ENCODE assay signal across 1 cellular context in the genomic region with DNA sequence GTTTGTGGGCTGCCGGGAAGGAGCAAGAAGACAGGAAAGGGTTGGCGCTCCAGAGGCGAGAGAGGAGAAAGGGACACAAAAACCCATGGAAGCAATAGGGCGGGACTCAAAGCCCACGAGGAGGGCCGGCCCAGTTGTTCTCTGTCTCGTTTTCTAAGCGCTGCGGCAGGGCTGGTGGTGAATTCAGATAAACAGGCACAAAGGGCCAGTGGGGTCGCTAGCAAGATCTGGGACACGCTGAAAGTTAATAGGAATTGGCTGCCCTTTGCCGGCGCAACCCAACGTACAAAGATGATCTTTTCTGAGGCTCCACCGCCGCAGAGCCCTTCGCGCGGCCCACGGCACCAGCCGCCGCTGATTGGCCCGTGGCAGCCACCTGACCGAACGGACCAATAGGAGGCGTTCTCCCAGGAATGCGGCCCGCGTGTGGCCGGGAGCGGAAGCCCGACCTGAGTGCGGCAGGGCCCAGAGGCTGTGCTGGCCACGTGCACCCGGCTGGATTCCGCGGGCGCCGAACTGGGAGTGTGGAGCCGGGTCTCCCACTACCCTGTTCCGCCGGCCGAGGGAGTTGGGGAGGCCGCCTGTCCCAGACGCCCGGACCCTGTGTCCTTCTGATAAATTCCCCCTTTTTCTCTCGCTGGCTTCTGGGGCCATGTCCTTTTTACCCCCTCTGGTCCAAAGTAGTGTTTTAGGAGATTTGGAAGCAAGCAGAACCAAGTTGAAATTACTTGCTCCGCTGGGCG.
A peak's percentile ranks its signal among the peaks of the same experiment; 100 is the strongest.
TF ChIP-seq lines count a peak whose summit lies in the region.

No MANE protein-coding gene starts in this region.

TF ChIP-seq in WTC11, 78 proteins besides CTCF, POLR2A, EP300 and RAD21 (continued from another document and continues in another):
- TF ChIP-seq, protein P1, sequence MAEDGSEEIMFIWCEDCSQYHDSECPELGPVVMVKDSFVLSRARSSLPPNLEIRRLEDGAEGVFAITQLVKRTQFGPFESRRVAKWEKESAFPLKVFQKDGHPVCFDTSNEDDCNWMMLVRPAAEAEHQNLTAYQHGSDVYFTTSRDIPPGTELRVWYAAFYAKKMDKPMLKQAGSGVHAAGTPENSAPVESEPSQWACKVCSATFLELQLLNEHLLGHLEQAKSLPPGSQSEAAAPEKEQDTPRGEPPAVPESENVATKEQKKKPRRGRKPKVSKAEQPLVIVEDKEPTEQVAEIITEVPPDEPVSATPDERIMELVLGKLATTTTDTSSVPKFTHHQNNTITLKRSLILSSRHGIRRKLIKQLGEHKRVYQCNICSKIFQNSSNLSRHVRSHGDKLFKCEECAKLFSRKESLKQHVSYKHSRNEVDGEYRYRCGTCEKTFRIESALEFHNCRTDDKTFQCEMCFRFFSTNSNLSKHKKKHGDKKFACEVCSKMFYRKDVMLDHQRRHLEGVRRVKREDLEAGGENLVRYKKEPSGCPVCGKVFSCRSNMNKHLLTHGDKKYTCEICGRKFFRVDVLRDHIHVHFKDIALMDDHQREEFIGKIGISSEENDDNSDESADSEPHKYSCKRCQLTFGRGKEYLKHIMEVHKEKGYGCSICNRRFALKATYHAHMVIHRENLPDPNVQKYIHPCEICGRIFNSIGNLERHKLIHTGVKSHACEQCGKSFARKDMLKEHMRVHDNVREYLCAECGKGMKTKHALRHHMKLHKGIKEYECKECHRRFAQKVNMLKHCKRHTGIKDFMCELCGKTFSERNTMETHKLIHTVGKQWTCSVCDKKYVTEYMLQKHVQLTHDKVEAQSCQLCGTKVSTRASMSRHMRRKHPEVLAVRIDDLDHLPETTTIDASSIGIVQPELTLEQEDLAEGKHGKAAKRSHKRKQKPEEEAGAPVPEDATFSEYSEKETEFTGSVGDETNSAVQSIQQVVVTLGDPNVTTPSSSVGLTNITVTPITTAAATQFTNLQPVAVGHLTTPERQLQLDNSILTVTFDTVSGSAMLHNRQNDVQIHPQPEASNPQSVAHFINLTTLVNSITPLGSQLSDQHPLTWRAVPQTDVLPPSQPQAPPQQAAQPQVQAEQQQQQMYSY (CRISPR knock-in tag; IDR thresholded peaks at IDR 0.05) = peak; percentile 79
- no peak for TF ChIP-seq PRRX2 (CRISPR knock-in tag; IDR thresholded peaks at IDR 0.05)
- TF ChIP-seq, protein P2, sequence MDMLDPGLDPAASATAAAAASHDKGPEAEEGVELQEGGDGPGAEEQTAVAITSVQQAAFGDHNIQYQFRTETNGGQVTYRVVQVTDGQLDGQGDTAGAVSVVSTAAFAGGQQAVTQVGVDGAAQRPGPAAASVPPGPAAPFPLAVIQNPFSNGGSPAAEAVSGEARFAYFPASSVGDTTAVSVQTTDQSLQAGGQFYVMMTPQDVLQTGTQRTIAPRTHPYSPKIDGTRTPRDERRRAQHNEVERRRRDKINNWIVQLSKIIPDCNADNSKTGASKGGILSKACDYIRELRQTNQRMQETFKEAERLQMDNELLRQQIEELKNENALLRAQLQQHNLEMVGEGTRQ (CRISPR knock-in tag; IDR thresholded peaks at IDR 0.05) = peak; percentile 98
- TF ChIP-seq MYBL2 (CRISPR knock-in tag; IDR thresholded peaks at IDR 0.05) = peak; percentile 90
- TF ChIP-seq, protein P3, sequence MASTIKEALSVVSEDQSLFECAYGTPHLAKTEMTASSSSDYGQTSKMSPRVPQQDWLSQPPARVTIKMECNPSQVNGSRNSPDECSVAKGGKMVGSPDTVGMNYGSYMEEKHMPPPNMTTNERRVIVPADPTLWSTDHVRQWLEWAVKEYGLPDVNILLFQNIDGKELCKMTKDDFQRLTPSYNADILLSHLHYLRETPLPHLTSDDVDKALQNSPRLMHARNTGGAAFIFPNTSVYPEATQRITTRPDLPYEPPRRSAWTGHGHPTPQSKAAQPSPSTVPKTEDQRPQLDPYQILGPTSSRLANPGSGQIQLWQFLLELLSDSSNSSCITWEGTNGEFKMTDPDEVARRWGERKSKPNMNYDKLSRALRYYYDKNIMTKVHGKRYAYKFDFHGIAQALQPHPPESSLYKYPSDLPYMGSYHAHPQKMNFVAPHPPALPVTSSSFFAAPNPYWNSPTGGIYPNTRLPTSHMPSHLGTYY (CRISPR knock-in tag; IDR thresholded peaks at IDR 0.05) = no peak
- TF ChIP-seq ESRRA (CRISPR knock-in tag; IDR thresholded peaks at IDR 0.05; ENCODE audit: borderline replicate concordance) = peak; percentile 88; the same call in 1 of the 2 replicates
- TF ChIP-seq HMGA2 (CRISPR knock-in tag; IDR thresholded peaks at IDR 0.05) = no peak
- TF ChIP-seq, protein P4, sequence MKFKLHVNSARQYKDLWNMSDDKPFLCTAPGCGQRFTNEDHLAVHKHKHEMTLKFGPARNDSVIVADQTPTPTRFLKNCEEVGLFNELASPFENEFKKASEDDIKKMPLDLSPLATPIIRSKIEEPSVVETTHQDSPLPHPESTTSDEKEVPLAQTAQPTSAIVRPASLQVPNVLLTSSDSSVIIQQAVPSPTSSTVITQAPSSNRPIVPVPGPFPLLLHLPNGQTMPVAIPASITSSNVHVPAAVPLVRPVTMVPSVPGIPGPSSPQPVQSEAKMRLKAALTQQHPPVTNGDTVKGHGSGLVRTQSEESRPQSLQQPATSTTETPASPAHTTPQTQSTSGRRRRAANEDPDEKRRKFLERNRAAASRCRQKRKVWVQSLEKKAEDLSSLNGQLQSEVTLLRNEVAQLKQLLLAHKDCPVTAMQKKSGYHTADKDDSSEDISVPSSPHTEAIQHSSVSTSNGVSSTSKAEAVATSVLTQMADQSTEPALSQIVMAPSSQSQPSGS (CRISPR knock-in tag; IDR thresholded peaks at IDR 0.05; ENCODE audit: borderline replicate concordance, low read depth) = peak; percentile 89
- TF ChIP-seq NR2C2 (CRISPR knock-in tag; IDR thresholded peaks at IDR 0.05) = peak; percentile 73
- peak; percentile 97 for TF ChIP-seq ZNF232 (CRISPR knock-in tag; IDR thresholded peaks at IDR 0.05)
- no peak for TF ChIP-seq ATF6 (CRISPR knock-in tag; IDR thresholded peaks at IDR 0.05)
- peak; percentile 76 for TF ChIP-seq SP1 (CRISPR knock-in tag; conservative IDR thresholded peaks at IDR 0.05)
- TF ChIP-seq ARID4B (CRISPR knock-in tag; IDR thresholded peaks at IDR 0.05; ENCODE audit: borderline replicate concordance) = peak; percentile 98
- TF ChIP-seq, protein P5, sequence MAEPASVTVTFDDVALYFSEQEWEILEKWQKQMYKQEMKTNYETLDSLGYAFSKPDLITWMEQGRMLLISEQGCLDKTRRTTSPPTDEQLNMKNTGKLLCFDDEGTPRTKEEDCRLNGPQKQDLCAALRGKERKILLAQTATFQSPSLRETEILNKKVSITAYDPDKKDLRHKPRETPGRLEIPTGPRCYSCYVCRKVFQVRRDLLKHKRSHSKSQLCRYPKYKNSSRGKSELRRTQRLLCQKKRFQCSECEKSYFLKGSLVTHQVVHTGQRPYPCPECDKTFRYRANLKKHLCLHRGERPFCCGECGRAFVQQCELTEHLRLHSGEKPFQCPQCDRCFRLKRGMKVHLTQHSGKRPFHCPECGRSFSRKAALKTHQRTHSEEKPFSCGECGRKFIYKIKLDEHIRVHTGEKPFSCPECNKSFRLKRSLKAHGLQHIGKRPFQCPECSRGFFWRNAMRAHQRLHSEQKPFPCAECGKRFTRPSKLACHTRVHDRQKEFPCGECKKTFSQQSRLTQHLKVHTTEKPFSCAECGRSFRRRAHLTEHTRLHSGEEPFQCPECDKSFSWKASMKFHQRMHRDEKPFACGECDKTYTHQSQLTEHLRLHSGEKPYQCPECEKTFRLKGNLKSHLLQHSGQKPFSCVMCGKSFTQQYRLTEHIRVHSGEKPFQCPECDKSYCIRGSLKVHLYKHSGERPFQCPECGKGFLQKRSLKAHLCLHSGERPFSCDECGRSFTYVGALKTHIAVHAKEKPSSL (CRISPR knock-in tag; conservative IDR thresholded peaks at IDR 0.05) = no peak
- TF ChIP-seq NR1H2 (CRISPR knock-in tag; IDR thresholded peaks at IDR 0.05) = 0 out of 2 replicates have a peak, but pooled peaks have one; percentile 37
- no peak for TF ChIP-seq MXD4 (CRISPR knock-in tag; IDR thresholded peaks at IDR 0.05; ENCODE audit: borderline replicate concordance)
- peak; percentile 77 for TF ChIP-seq ZNF121 (CRISPR knock-in tag; IDR thresholded peaks at IDR 0.05)
- no peak for TF ChIP-seq FOXJ3 (CRISPR knock-in tag; IDR thresholded peaks at IDR 0.05; ENCODE audit: borderline replicate concordance)
- peak; percentile 85 for TF ChIP-seq CREB1 (CRISPR knock-in tag; IDR thresholded peaks at IDR 0.05)
- peak; percentile 80; the same call in 1 of the 2 replicates for TF ChIP-seq ATF3 (CRISPR knock-in tag; conservative IDR thresholded peaks at IDR 0.05)
- TF ChIP-seq GTF2I (CRISPR knock-in tag; conservative IDR thresholded peaks at IDR 0.05) = no peak
- peak; percentile 92 for TF ChIP-seq SMAD4 (CRISPR knock-in tag; IDR thresholded peaks at IDR 0.05)
- TF ChIP-seq, protein P6, sequence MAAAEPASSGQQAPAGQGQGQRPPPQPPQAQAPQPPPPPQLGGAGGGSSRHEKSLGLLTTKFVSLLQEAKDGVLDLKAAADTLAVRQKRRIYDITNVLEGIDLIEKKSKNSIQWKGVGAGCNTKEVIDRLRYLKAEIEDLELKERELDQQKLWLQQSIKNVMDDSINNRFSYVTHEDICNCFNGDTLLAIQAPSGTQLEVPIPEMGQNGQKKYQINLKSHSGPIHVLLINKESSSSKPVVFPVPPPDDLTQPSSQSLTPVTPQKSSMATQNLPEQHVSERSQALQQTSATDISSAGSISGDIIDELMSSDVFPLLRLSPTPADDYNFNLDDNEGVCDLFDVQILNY (CRISPR knock-in tag; IDR thresholded peaks at IDR 0.05) = peak; percentile 83
- no peak for TF ChIP-seq GABPB1 (CRISPR knock-in tag; IDR thresholded peaks at IDR 0.05)
- TF ChIP-seq ELF4 (CRISPR knock-in tag; IDR thresholded peaks at IDR 0.05; ENCODE audit: low read depth) = peak; percentile 71; the same call in 1 of the 2 replicates
- peak; percentile 84 for TF ChIP-seq IRF2 (CRISPR knock-in tag; IDR thresholded peaks at IDR 0.05; ENCODE audit: borderline replicate concordance, low read depth)
- TF ChIP-seq KAT7 (CRISPR knock-in tag; IDR thresholded peaks at IDR 0.05; ENCODE audit: borderline replicate concordance) = peak; percentile 87; the same call in 1 of the 2 replicates
- no peak for TF ChIP-seq ZNF416 (CRISPR knock-in tag; IDR thresholded peaks at IDR 0.05)
- no peak for TF ChIP-seq ZNF671 (CRISPR knock-in tag; IDR thresholded peaks at IDR 0.05)
- TF ChIP-seq SMAD3 (CRISPR knock-in tag; IDR thresholded peaks at IDR 0.05; ENCODE audit: borderline replicate concordance) = peak; percentile 97
- peak; percentile 97 for TF ChIP-seq JUN (CRISPR knock-in tag; IDR thresholded peaks at IDR 0.05)
- no peak for TF ChIP-seq SOX15 (CRISPR knock-in tag; IDR thresholded peaks at IDR 0.05)
- no peak for TF ChIP-seq RORB (CRISPR knock-in tag; IDR thresholded peaks at IDR 0.05)
- no peak for TF ChIP-seq GRHL2 (CRISPR knock-in tag; IDR thresholded peaks at IDR 0.05; ENCODE audit: insufficient replicate concordance, severe bottlenecking)
- TF ChIP-seq ZMAT4 (CRISPR knock-in tag; IDR thresholded peaks at IDR 0.05) = no peak
- peak; percentile 98 for TF ChIP-seq RELA (CRISPR knock-in tag; IDR thresholded peaks at IDR 0.05; ENCODE audit: borderline replicate concordance)
- TF ChIP-seq, protein P7, sequence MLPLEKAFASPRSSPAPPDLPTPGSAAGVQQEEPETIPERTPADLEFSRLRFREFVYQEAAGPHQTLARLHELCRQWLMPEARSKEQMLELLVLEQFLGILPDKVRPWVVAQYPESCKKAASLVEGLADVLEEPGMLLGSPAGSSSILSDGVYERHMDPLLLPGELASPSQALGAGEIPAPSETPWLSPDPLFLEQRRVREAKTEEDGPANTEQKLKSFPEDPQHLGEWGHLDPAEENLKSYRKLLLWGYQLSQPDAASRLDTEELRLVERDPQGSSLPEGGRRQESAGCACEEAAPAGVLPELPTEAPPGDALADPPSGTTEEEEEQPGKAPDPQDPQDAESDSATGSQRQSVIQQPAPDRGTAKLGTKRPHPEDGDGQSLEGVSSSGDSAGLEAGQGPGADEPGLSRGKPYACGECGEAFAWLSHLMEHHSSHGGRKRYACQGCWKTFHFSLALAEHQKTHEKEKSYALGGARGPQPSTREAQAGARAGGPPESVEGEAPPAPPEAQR (CRISPR knock-in tag; IDR thresholded peaks at IDR 0.05) = no peak
